13 cellular contexts compared by ENCODE assay signal in the genomic region with DNA sequence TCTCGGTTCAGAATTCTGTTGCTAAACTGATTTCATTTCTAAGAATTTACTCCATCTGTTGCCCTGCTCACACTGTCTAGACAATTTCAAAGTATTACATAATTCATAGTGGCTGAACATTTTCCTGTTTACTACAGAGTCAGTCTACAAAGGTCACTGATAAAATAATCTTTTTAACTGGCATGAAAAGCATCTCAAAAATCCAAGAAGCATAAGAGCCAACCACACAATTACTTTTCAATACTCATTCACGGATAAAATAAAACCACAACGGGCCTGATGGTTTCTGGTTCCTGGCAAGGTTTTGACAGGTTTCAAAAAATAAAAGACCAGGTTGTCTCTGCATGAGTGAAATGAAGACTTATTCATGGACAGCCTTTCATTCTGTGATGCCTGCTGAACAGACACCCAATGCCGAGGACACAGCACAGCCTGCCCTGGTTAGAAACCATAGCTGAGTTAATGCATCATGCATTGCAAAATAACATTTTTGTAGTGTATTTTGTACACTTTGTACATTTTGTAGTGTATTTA.
DNase-seq lines count a peak whose midpoint lies in the region; ATAC-seq and TF ChIP-seq lines count a peak whose summit lies in the region.
"Had no signal": no experiment of that assay in that cellular context is flagged by ENCODE, and none has a peak within 500 bp of the region (broad histone marks: within the 10 kb centered on the region; RNA-seq: fewer than 3 reads in every experiment).

No MANE protein-coding gene starts in this region.

- no peak overlapping the region for H3K4me2 ChIP-seq in mammary epithelial cell (ENCODE audit: insufficient read depth, low read depth, low read length)

- H3K27me3 Mint-ChIP-seq in stimulated activated naive CD8-positive, alpha-beta T cell treated with anti-CD3 and anti-CD28 coated beads, Interleukin-15, amount 100 ng/mL, for 72 hours: peaks cover 25% of the 10 kb centered on the region
- peaks cover 1 to 7% (median 6%) of the 10 kb centered on the region in 3 donors for H3K27me3 Mint-ChIP-seq in immature natural killer cell (ENCODE audit: low read depth in 3 of 3)

- H4K20me1 ChIP-seq in mammary epithelial cell (ENCODE audit: insufficient read depth, low read length): no peaks in the 10 kb centered on the region

- WGBS in mammary epithelial cell (ENCODE audit: low coverage, missing lambda C conversion rate): 35% methylated on average over 4 of the region's 4 CpGs

- H3K4me3 ChIP-seq in mammary epithelial cell (replicated peaks in 1 of 3; ENCODE audit: insufficient read depth in 1 of 3, low read depth in 2 of 3, low read length in 3 of 3): no peak overlapping the region
- H3K4me3 ChIP-seq: skin epidermis had no signal

- CTCF ChIA-PET in mammary epithelial cell (lab: Charles Lee; ENCODE audit: low non-redundant PET): no interaction called here

- dilution Hi-C loops in mammary epithelial cell (cut with HindIII; ENCODE audit: low sequenced_read_pairs): no loop called here

- H3K27ac Mint-ChIP-seq in stimulated activated naive CD8-positive, alpha-beta T cell treated with anti-CD3 and anti-CD28 coated beads, Interleukin-15, amount 100 ng/mL, for 72 hours: peak overlapping the region; percentile 28 to 83
- no peak overlapping the region for H3K27ac Mint-ChIP-seq in immature natural killer cell
- H3K27ac Mint-ChIP-seq: activated CD4-positive, alpha-beta T cell treated with anti-CD3 and anti-CD28 coated beads for 36 hours had no signal

- H2AFZ ChIP-seq in mammary epithelial cell (ENCODE audit: low read depth, low read length): no peak overlapping the region

- TF ChIP-seq CTCF in mammary epithelial cell (conservative IDR thresholded peaks at IDR 0.05 in 1 of 2, IDR thresholded peaks at IDR 0.05 in 1 of 2; ENCODE audit: extremely low read depth in 1 of 2, insufficient read depth in 1 of 2, low read depth in 1 of 2, low read length in 2 of 2): no peak

- no peak overlapping the region for H3K9ac ChIP-seq in mammary epithelial cell (ENCODE audit: insufficient read depth, low read length)

- ATAC-seq in stimulated activated naive CD8-positive, alpha-beta T cell treated with anti-CD3 and anti-CD28 coated beads, Interleukin-15, amount 100 ng/mL, for 72 hours: peak; percentile 83
- ATAC-seq in stimulated activated naive CD8-positive, alpha-beta T cell treated with anti-CD3 and anti-CD28 coated beads, Interleukin-15, Interleukin-2, amounts not matched to agents 100 U/mL and 50 U/mL, for 24 hours: no peak
- ATAC-seq: activated CD4-positive, alpha-beta T cell treated with anti-CD3 and anti-CD28 coated beads for 36 hours; left colon had no signal

- no peaks in the 10 kb centered on the region for H3K79me2 ChIP-seq in mammary epithelial cell (ENCODE audit: insufficient read depth, low read length)

- no peaks in the 10 kb centered on the region for H3K27me3 ChIP-seq in mammary epithelial cell (ENCODE audit: insufficient read depth, low read length)

- H3K4me1 ChIP-seq in mammary epithelial cell (ENCODE audit: insufficient read depth, low read length): peaks cover 3% of the 10 kb centered on the region

- no peaks in the 10 kb centered on the region for H3K36me3 ChIP-seq in mammary epithelial cell (ENCODE audit: insufficient read depth, low read length)

- H3K36me3 Mint-ChIP-seq in immature natural killer cell: no peaks in the 10 kb centered on the region

- no peaks in the 10 kb centered on the region for H3K4me1 Mint-ChIP-seq in stimulated activated naive CD8-positive, alpha-beta T cell treated with anti-CD3 and anti-CD28 coated beads, Interleukin-15, amount 100 ng/mL, for 72 hours
- H3K4me1 Mint-ChIP-seq in immature natural killer cell: peaks cover 0 to 1% of the 10 kb centered on the region in 2 donors

- DNase-seq in stimulated activated naive CD8-positive, alpha-beta T cell treated with anti-CD3 and anti-CD28 coated beads, Interleukin-15, amount 100 ng/mL, for 72 hours: peak in 1 of 2 donors; percentile 17
- no peak for DNase-seq in stimulated activated naive CD8-positive, alpha-beta T cell treated with anti-CD3 and anti-CD28 coated beads, Interleukin-15, Interleukin-2, amounts not matched to agents 100 U/mL and 50 U/mL, for 24 hours
- peak; percentile 19 for DNase-seq in mammary epithelial cell
- DNase-seq in kidney tubule cell (ENCODE audit: low spot score): peak; percentile 31
- no peak for DNase-seq in H4 (ENCODE audit: low spot score)
- no peak for DNase-seq in NCI-H128 (lab: John Stamatoyannopoulos, UW; ENCODE audit: unreplicated experiment)
- DNase-seq in activated gamma-delta T cell treated with Interleukin-2 at 50 U/mL for 16 hours: no peak
- DNase-seq in immature natural killer cell: no peak
- DNase-seq: activated CD4-positive, alpha-beta T cell treated with anti-CD3 and anti-CD28 coated beads for 36 hours; activated naive CD4-positive, alpha-beta T cell treated with anti-CD3 and anti-CD28 coated beads, Interleukin-2, amount 50 U/mL, for 16 hours; left colon; RPMI8226 had no signal

- in situ Hi-C loops in mammary epithelial cell (cut with MboI; ENCODE audit: low sequenced_read_pairs in 2 of 2): no loop called here

- BruUV-seq in mammary epithelial cell (replicated peaks; lab: Mats Ljungman, UMichigan): no TSS peak

- H3K9me3 Mint-ChIP-seq in stimulated activated naive CD8-positive, alpha-beta T cell treated with anti-CD3 and anti-CD28 coated beads, Interleukin-15, amount 100 ng/mL, for 72 hours: no peaks in the 10 kb centered on the region
- no peaks in the 10 kb centered on the region for H3K9me3 Mint-ChIP-seq in immature natural killer cell

- intact Hi-C loops in mammary epithelial cell (cut with micrococcal nuclease): no loop called here

- H3K4me3 Mint-ChIP-seq in stimulated activated naive CD8-positive, alpha-beta T cell treated with anti-CD3 and anti-CD28 coated beads, Interleukin-15, amount 100 ng/mL, for 72 hours: no peak overlapping the region
- H3K4me3 Mint-ChIP-seq in immature natural killer cell: no peak overlapping the region
- H3K4me3 Mint-ChIP-seq: activated CD4-positive, alpha-beta T cell treated with anti-CD3 and anti-CD28 coated beads for 36 hours had no signal

- no peaks in the 10 kb centered on the region for H3K9me3 ChIP-seq in mammary epithelial cell (replicated peaks; ENCODE audit: insufficient read depth, low read length)

- H3K27ac ChIP-seq in mammary epithelial cell (ENCODE audit: insufficient read depth, low read depth, low read length): no peak overlapping the region

Comparison
In these comparisons a context has a peak if more than half of its experiments do, and no peak if none do; other contexts are left out.
1. DNase-seq: peak in mammary epithelial cell (single experiment) and kidney tubule cell (single experiment); none in stimulated activated naive CD8-positive, alpha-beta T cell treated with anti-CD3 and anti-CD28 coated beads, Interleukin-15, Interleukin-2, amounts not matched to agents 100 U/mL and 50 U/mL, for 24 hours (single experiment), H4 (single experiment), NCI-H128 (single experiment), activated gamma-delta T cell treated with Interleukin-2 at 50 U/mL for 16 hours (single experiment) and immature natural killer cell (0 of 3).
2. H3K27ac Mint-ChIP-seq: peak in stimulated activated naive CD8-positive, alpha-beta T cell treated with anti-CD3 and anti-CD28 coated beads, Interleukin-15, amount 100 ng/mL, for 72 hours (2 of 2); none in immature natural killer cell (0 of 6).